ENCODE assay signal across 19 cellular contexts in the genomic region with DNA sequence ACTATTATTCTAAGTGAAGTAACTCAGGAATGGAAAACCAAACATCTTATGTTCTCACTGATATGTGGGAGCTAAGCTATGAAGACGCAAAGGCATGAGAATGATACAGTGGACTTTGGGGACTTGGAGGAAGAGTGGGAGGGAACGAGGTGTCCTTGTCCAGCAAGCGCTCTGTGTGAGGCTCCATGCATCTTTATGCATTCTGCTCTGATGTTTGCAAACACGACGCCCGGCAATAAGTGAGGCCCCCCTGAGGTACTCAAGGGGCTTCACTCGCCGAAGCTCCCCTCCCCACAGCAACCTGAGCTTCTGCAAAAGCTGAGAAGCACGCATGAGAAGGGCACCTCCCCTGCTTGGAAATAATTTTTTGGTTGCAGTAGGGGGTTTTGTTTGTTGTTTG.
"Had no signal": no experiment of that assay in that cellular context is flagged by ENCODE, and none has a peak within 500 bp of the region (broad histone marks: within the 10 kb centered on the region; RNA-seq: fewer than 3 reads in every experiment).

No MANE protein-coding gene starts in this region.

- ATAC-seq: gastroesophageal sphincter had no signal

- DNase-seq: activated CD4-positive, alpha-beta T cell treated with anti-CD3 and anti-CD28 coated beads, Interleukin-2, amount 50 U/mL, for 48 hours; activated gamma-delta T cell treated with Interleukin-2 at 50 U/mL for 16 hours; activated naive CD8-positive, alpha-beta T cell treated with anti-CD3 and anti-CD28 coated beads, Interleukin-2, amount 10 ng/mL, durations not matched to agents 7 days and 5 days; activated T-cell treated with anti-CD3 and anti-CD28 coated beads for 4 hours; body of pancreas; central memory CD4-positive, alpha-beta T cell; colonic mucosa; effector CD4-positive, alpha-beta T cell; left colon; lower lobe of right lung; sigmoid colon; SJCRH30; stimulated activated naive CD4-positive, alpha-beta T cell treated with Interleukin-2 at 50 U/mL for 16 hours; T-helper 2 cell; transverse colon; uterus; WERI-Rb-1 had no signal

- H3K36me3 ChIP-seq: colonic mucosa, gastroesophageal sphincter, lower lobe of right lung, sigmoid colon, SJCRH30, spleen, transverse colon, uterus, WERI-Rb-1 had no signal

- H3K27ac ChIP-seq: colonic mucosa, gastroesophageal sphincter, lower lobe of right lung, sigmoid colon, SJCRH30, spleen, transverse colon, uterus, WERI-Rb-1 had no signal

- H3K4me1 ChIP-seq: colonic mucosa had no signal

- H3K27me3 ChIP-seq: body of pancreas, colonic mucosa, gastroesophageal sphincter, sigmoid colon, SJCRH30, spleen, transverse colon, uterus had no signal

- H3K9me3 ChIP-seq: body of pancreas, colonic mucosa, gastroesophageal sphincter, lower lobe of right lung, sigmoid colon, SJCRH30, transverse colon, uterus had no signal

- H3K4me3 ChIP-seq: body of pancreas, colonic mucosa, gastroesophageal sphincter, lower lobe of right lung, sigmoid colon, SJCRH30, spleen, transverse colon, uterus had no signal
